Comparison of ENCODE assay signal across 8 cellular contexts in genomic region chr21:46286668-46286982, GRCh38. TPM values are rescaled to one million over a fixed set of nuclear protein-coding genes. Genes with fewer than 3 reads are reported as not detected.
DNase-seq lines count a peak whose midpoint lies in the region; ATAC-seq and TF ChIP-seq lines count a peak whose summit lies in the region.

No MANE protein-coding gene starts in this region.

- peak overlapping the region; percentile 79 for H2BK120ac ChIP-seq in mesenchymal stem cell (ENCODE audit: low read depth, low read length)

- H3K9me3 ChIP-seq in BLaER1 treated with 17β-estradiol and CSF1 and Interleukin-3, amounts not matched to agents 10 nM and 100 nM (replicated peaks in 1 of 11), result peaks cover 0 to 4% (median 2%) of the 10 kb centered on the region in 11 experiments; a peak in 15 of 22 replicates
- no peaks in the 10 kb centered on the region for H3K9me3 ChIP-seq in mesenchymal stem cell (ENCODE audit: control insufficient read depth, low read length)
- no peaks in the 10 kb centered on the region for H3K9me3 ChIP-seq in vagina

- DNase-seq in astrocyte of the spinal cord (ENCODE audit: low read depth, low spot score) (no peak), mesenchymal stem cell (no peak), vagina (ENCODE audit: extremely low spot score in 2 of 2) (no peak), ureter (ENCODE audit: low spot score) (no peak), EL (no peak)

- H4K20me1 ChIP-seq in BLaER1 treated with 17β-estradiol and CSF1 and Interleukin-3, amounts not matched to agents 10 nM and 100 nM, result peaks cover 10 to 39% (median 33%) of the 10 kb centered on the region in 11 experiments; a peak in 19 of 22 replicates

- no peak overlapping the region for H3K23ac ChIP-seq in mesenchymal stem cell (ENCODE audit: low read length in 2 of 2)

- H4K8ac ChIP-seq in mesenchymal stem cell (ENCODE audit: low read length), result no peak overlapping the region

- intact Hi-C loops in vagina (cut with DNase I), result no loop called here

- peaks cover 49 to 71% (median 62%) of the 10 kb centered on the region in 10 experiments for H3K4me1 ChIP-seq in BLaER1 treated with 17β-estradiol and CSF1 and Interleukin-3, amounts not matched to agents 10 nM and 100 nM
- H3K4me1 ChIP-seq in mesenchymal stem cell (ENCODE audit: control insufficient read depth, insufficient read depth, low read depth, low read length) (peaks cover 15% of the 10 kb centered on the region), vagina (peaks cover 56% of the 10 kb centered on the region)

- H2AFZ ChIP-seq in mesenchymal stem cell (ENCODE audit: low read depth, low read length), result no peak overlapping the region

- H3K14ac ChIP-seq in mesenchymal stem cell (ENCODE audit: low read length in 2 of 2), result no peak overlapping the region

- 2% methylated on average over 6 of the region's 12 CpGs for WGBS in mesenchymal stem cell

- no peak for TF ChIP-seq POLR2A in vagina (IDR thresholded peaks at IDR 0.05)

- H4K91ac ChIP-seq in mesenchymal stem cell (ENCODE audit: low read length), result no peak overlapping the region

- H3K36me3 ChIP-seq in BLaER1 treated with 17β-estradiol and CSF1 and Interleukin-3, amounts not matched to agents 10 nM and 100 nM, result peaks cover 26 to 39% (median 35%) of the 10 kb centered on the region in 11 experiments
- H3K36me3 ChIP-seq in mesenchymal stem cell (ENCODE audit: control insufficient read depth in 1 of 2, insufficient read depth in 2 of 2, low read depth in 1 of 2, low read length in 2 of 2) (peaks cover 15 to 42% of the 10 kb centered on the region in 2 experiments), vagina (peaks cover 0 to 16% of the 10 kb centered on the region in 2 donors)

- H3K4ac ChIP-seq in mesenchymal stem cell (ENCODE audit: low read depth in 1 of 2, low read length in 2 of 2), result peak overlapping the region in 1 of 2 experiments; percentile 17

- peak overlapping the region in 1 of 2 experiments; percentile 6 for H3K18ac ChIP-seq in mesenchymal stem cell (ENCODE audit: low read depth in 1 of 2, low read length in 2 of 2)

- H2AK5ac ChIP-seq in mesenchymal stem cell (ENCODE audit: low read length, severe bottlenecking), result no peak overlapping the region

- H3K27ac ChIP-seq in BLaER1 treated with 17β-estradiol and CSF1 and Interleukin-3, amounts not matched to agents 10 nM and 100 nM, result peak overlapping the region; percentile 86 to 99 (median 97); a peak in 20 of 22 replicates
- H3K27ac ChIP-seq in mesenchymal stem cell (ENCODE audit: low read length, poor library complexity, severe bottlenecking) (peak overlapping the region; percentile 96), vagina (peak overlapping the region; percentile 92)

- H3K9ac ChIP-seq in BLaER1 treated with 17β-estradiol and CSF1 and Interleukin-3, amounts not matched to agents 10 nM and 100 nM, result peak overlapping the region; percentile 88 to 100 (median 97)
- H3K9ac ChIP-seq in mesenchymal stem cell (ENCODE audit: low read length), result peak overlapping the region; percentile 96

- H2BK12ac ChIP-seq in mesenchymal stem cell (ENCODE audit: low read length in 2 of 2), result no peak overlapping the region

- TF ChIP-seq CTCF in astrocyte of the spinal cord (IDR thresholded peaks at IDR 0.05; ENCODE audit: low read depth, low read length) (no peak), vagina (IDR thresholded peaks at IDR 0.05) (no peak)

- ATAC-seq in HG03103 (IDR thresholded peaks at IDR 0.05; ENCODE audit: low read depth, unreplicated experiment) (peak; percentile 3), GM21367 (IDR thresholded peaks at IDR 0.05; ENCODE audit: unreplicated experiment) (no peak)

- peak overlapping the region; percentile 73 to 99 (median 92) for H3K4me3 ChIP-seq in BLaER1 treated with 17β-estradiol and CSF1 and Interleukin-3, amounts not matched to agents 10 nM and 100 nM
- peak overlapping the region; percentile 75 for H3K4me3 ChIP-seq in astrocyte of the spinal cord (ENCODE audit: low read depth, low read length)
- H3K4me3 ChIP-seq in mesenchymal stem cell (ENCODE audit: insufficient read depth in 1 of 2, low read depth in 1 of 2, low read length in 2 of 2), result peak overlapping the region; percentile 85 to 97
- H3K4me3 ChIP-seq in vagina, result peak overlapping the region; percentile 80 to 97

- no peaks in the 10 kb centered on the region for H3K27me3 ChIP-seq in BLaER1 treated with 17β-estradiol and CSF1 and Interleukin-3, amounts not matched to agents 10 nM and 100 nM
- H3K27me3 ChIP-seq in mesenchymal stem cell (ENCODE audit: control insufficient read depth in 1 of 2, insufficient read depth in 1 of 2, low read length in 2 of 2) (no peaks in the 10 kb centered on the region), vagina (no peaks in the 10 kb centered on the region)

- in situ Hi-C loops in astrocyte of the spinal cord (cut with HindIII; ENCODE audit: low sequenced_read_pairs), result no loop called here

- H2BK5ac ChIP-seq in mesenchymal stem cell (ENCODE audit: low read depth, low read length, poor library complexity, severe bottlenecking), result no peak overlapping the region

- H3K4me2 ChIP-seq in BLaER1 treated with 17β-estradiol and CSF1 and Interleukin-3, amounts not matched to agents 10 nM and 100 nM, result peak overlapping the region; percentile 78 to 93 (median 89)
- peak overlapping the region; percentile 45 for H3K4me2 ChIP-seq in mesenchymal stem cell (ENCODE audit: low read length, poor library complexity, severe bottlenecking)

- peaks cover 20% of the 10 kb centered on the region for H3K79me1 ChIP-seq in mesenchymal stem cell (replicated peaks; ENCODE audit: low read length, poor library complexity, severe bottlenecking)

- H2BK15ac ChIP-seq in mesenchymal stem cell (ENCODE audit: low read depth, poor library complexity, severe bottlenecking), result no peak overlapping the region

RNA-seq across cellular contexts. Expression of gene YBEY, which starts 0.5 kb away (rescaled TPM):
- 14.6 TPM for polyA plus RNA-seq in mesenchymal stem cell (2013, experiment 1 of 2)
- polyA plus RNA-seq in mesenchymal stem cell (2013, experiment 2 of 2), result 15.5 TPM
- total RNA-seq in vagina (11.3 TPM), ureter (22.8 TPM)

RNA-seq across cellular contexts. Expression of gene MCM3AP, which starts 1.2 kb away (rescaled TPM):
- polyA plus RNA-seq in mesenchymal stem cell (2013, experiment 1 of 2), result 33.7 TPM
- polyA plus RNA-seq in mesenchymal stem cell (2013, experiment 2 of 2), result 32.9 TPM
- total RNA-seq in vagina, result 115 TPM
- total RNA-seq in ureter, result 97.6 TPM

RNA-seq across cellular contexts. Expression of gene C21orf58, which starts 37.0 kb away (rescaled TPM):
- polyA plus RNA-seq in mesenchymal stem cell (2013, experiment 1 of 2), result 2.0 TPM
- polyA plus RNA-seq in mesenchymal stem cell (2013, experiment 2 of 2), result 1.7 TPM
- total RNA-seq in vagina, result 2.9 TPM
- total RNA-seq in ureter, result 2.2 TPM

RNA-seq across cellular contexts. Expression of gene PCNT, which starts 37.3 kb away (rescaled TPM):
- polyA plus RNA-seq in mesenchymal stem cell (2013, experiment 1 of 2), result 6.7 TPM
- polyA plus RNA-seq in mesenchymal stem cell (2013, experiment 2 of 2), result 5.3 TPM
- total RNA-seq in vagina, result 35.8 TPM
- total RNA-seq in ureter, result 28.5 TPM

RNA-seq across cellular contexts. Expression of gene LSS, which starts 58.1 kb away (rescaled TPM):
- polyA plus RNA-seq in mesenchymal stem cell (2013, experiment 1 of 2), result 120 TPM
- polyA plus RNA-seq in mesenchymal stem cell (2013, experiment 2 of 2), result 119 TPM
- total RNA-seq in vagina (103 TPM), ureter (49.0 TPM)
